14 cellular contexts compared by ENCODE assay signal in genomic region chr2:134257516-134257915, GRCh38.
"Had no signal": no experiment of that assay in that cellular context is flagged by ENCODE, and none has a peak within 500 bp of the region (broad histone marks: within the 10 kb centered on the region; RNA-seq: fewer than 3 reads in every experiment).

No MANE protein-coding gene starts in this region.

- H3K9me3 ChIP-seq: esophagus muscularis mucosa, psoas muscle, sigmoid colon, stomach, thyroid gland, uterus had no signal

- DNase-seq: activated CD4-positive, CD25-positive, alpha-beta regulatory T cell; activated gamma-delta T cell; activated T-cell treated with anti-CD3 and anti-CD28 coated beads, Interleukin-2, amount 50 U/mL, for 1 hour; anterior cingulate cortex; cerebellar nuclear complex; psoas muscle; sigmoid colon; stimulated activated CD4-positive, alpha-beta T cell treated with anti-CD3 and anti-CD28 coated beads, Interleukin-12 subunit alpha, Interleukin-12 subunit beta, amount 100 ng/mL, for 4 hours; stomach; thyroid gland; uterus had no signal

- H3K9me3 Mint-ChIP-seq: natural killer cell treated with Interleukin-12 subunit alpha and Interleukin-12 subunit beta and Interleukin-15 and Interleukin-18, amount 100 ng/mL, for 72 hours had no signal

- H3K27ac ChIP-seq: esophagus muscularis mucosa, psoas muscle, sigmoid colon, stomach, thyroid gland, uterus had no signal

- H3K4me1 ChIP-seq: uterus had no signal

- H3K27me3 Mint-ChIP-seq: activated naive CD8-positive, alpha-beta T cell had no signal

- H3K27ac Mint-ChIP-seq: natural killer cell treated with Interleukin-12 subunit alpha and Interleukin-12 subunit beta and Interleukin-15 and Interleukin-18, amount 100 ng/mL, for 72 hours had no signal

- H3K27me3 ChIP-seq: esophagus muscularis mucosa, sigmoid colon, stomach, thyroid gland, uterus had no signal

- H3K36me3 ChIP-seq: sigmoid colon, thyroid gland, uterus had no signal

- H3K4me3 ChIP-seq: esophagus muscularis mucosa, psoas muscle, sigmoid colon, stomach, thyroid gland, uterus had no signal

- ATAC-seq: psoas muscle had no signal
